ENCODE assay signal across 8 cellular contexts in the genomic region with DNA sequence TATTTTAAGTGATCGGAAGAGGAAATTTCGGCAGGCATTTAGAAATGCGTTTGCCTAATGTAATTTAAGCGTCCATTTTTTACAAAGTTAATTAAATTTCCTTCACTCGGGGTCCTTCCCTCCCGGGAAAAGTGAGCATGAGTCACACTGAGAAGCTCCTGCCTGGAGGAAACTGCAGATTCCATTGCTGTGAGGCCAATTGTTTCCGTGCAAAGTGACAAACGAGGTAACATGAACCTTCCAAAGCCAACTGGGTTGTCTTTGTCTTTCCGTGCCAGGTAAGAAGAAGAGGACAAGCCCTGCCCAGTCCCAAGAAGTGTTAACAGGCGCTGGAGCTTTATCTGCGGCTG.
DNase-seq lines count a peak whose midpoint lies in the region; ATAC-seq lines count a peak whose summit lies in the region.

No MANE protein-coding gene starts in this region.

- no peaks in the 10 kb centered on the region for H3K36me3 Mint-ChIP-seq in naive thymus-derived CD8-positive, alpha-beta T cell

- ATAC-seq in naive thymus-derived CD8-positive, alpha-beta T cell: no peak

- POLR2A ChIA-PET in naive thymus-derived CD8-positive, alpha-beta T cell (lab: Charles Lee): no interaction called here

- DNase-seq in HPDE6-E6E7 (ENCODE audit: extremely low spot score) (peak; percentile 12), brain pericyte (ENCODE audit: low read depth, low spot score) (peak; percentile 71), kidney glomerular epithelial cell (lab: John Stamatoyannopoulos, UW) (peak; percentile 56), superior temporal gyrus (ENCODE audit: extremely low spot score) (peak; percentile 30), activated gamma-delta T cell (lab: John Stamatoyannopoulos, UW) (no peak), NCI-H524 (lab: John Stamatoyannopoulos, UW) (no peak), NCI-H2081 (lab: John Stamatoyannopoulos, UW) (no peak)
- DNase-seq in naive thymus-derived CD8-positive, alpha-beta T cell: no peak

- H3K4me1 Mint-ChIP-seq in naive thymus-derived CD8-positive, alpha-beta T cell: peaks cover 4 to 9% (median 8%) of the 10 kb centered on the region in 4 donors

- H3K27ac Mint-ChIP-seq in naive thymus-derived CD8-positive, alpha-beta T cell: no peak overlapping the region

- H3K9me3 Mint-ChIP-seq in naive thymus-derived CD8-positive, alpha-beta T cell: no peaks in the 10 kb centered on the region

- H3K4me3 Mint-ChIP-seq in naive thymus-derived CD8-positive, alpha-beta T cell: peak overlapping the region in 5 of 10 donors; percentile 11 to 44 (median 22)

- peaks cover 39 to 76% (median 49%) of the 10 kb centered on the region in 5 donors for H3K27me3 Mint-ChIP-seq in naive thymus-derived CD8-positive, alpha-beta T cell

Comparison
In these comparisons a context has a peak if more than half of its experiments do, and no peak if none do; other contexts are left out.
1. DNase-seq: peak in HPDE6-E6E7 (single experiment), brain pericyte (single experiment), kidney glomerular epithelial cell (single experiment) and superior temporal gyrus (single experiment); none in activated gamma-delta T cell (single experiment), naive thymus-derived CD8-positive, alpha-beta T cell (0 of 10), NCI-H524 (0 of 2) and NCI-H2081 (0 of 2).